13 cellular contexts compared by ENCODE assay signal in the genomic region with DNA sequence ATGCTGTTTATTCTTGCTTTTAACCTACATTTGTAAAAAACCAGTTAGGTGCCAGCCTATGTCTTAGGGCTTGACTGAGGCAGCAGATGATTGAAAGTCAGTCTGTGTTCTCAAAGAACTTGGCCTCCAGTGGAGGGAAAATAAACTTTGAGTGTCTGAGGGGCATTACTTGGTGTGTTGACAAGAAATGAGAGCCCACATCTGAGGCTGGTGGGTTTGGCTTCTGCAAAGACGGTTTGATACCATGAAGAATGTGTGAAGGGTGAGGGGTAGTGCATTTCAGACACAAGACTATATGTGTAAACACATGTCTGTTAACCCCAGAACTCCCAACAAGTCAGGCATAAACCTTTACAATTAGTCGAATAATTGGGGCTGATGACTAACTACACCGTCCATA.
"Had no signal": no experiment of that assay in that cellular context is flagged by ENCODE, and none has a peak within 500 bp of the region (broad histone marks: within the 10 kb centered on the region; RNA-seq: fewer than 3 reads in every experiment).

No MANE protein-coding gene starts in this region.

- DNase-seq: activated CD4-positive, alpha-beta T cell treated with anti-CD3 and anti-CD28 coated beads, Interleukin-2, amount 50 U/mL, for 4 hours; activated CD4-positive, CD25-positive, alpha-beta regulatory T cell; activated T-cell treated with anti-CD3 and anti-CD28 coated beads, Interleukin-2, amount 50 U/mL, for 48 hours; midbrain; retina; stimulated activated CD4-positive, alpha-beta T cell treated with anti-CD3 and anti-CD28 coated beads, Interleukin-12 subunit alpha, Interleukin-12 subunit beta, amount 100 ng/mL, for 4 hours; stimulated activated CD4-positive, alpha-beta T cell treated with anti-CD3 and anti-CD28 coated beads, Interleukin-2, amount 100 ng/mL, for 24 hours; tibial artery; uterus had no signal

- H3K4me3 ChIP-seq: ascending aorta, gastroesophageal sphincter, tibial artery, uterus had no signal

- H3K9me3 ChIP-seq: ascending aorta, gastroesophageal sphincter, neutrophil, tibial artery, uterus had no signal

- H3K36me3 ChIP-seq: ascending aorta, gastroesophageal sphincter, neutrophil, tibial artery, uterus had no signal

- H3K27me3 ChIP-seq: ascending aorta, gastroesophageal sphincter, neutrophil, tibial artery, uterus had no signal

- H3K27ac ChIP-seq: ascending aorta, gastroesophageal sphincter, neutrophil, parathyroid adenoma, tibial artery, uterus had no signal

- ATAC-seq: gastroesophageal sphincter had no signal
